In the genomic region with DNA sequence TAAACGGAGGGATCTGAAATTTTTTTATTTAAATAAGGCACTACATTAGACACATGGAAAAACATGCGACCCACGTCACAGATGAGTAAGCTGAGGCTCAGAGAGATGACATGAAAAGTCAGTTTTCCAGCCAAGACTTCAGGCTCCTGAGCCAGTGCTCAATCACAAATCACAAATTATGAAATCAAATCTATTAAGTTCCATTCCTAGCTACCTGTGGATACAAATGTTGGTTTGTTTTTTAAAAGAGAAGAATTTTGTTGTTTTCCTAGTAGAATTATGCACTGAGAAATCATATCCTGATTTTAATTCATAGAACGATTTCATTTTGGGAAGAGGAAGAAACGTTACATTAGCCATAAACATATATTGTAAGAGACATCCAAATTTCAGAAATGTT, we compare ENCODE assay signal across 18 cellular contexts.
A peak's percentile ranks its signal among the peaks of the same experiment; 100 is the strongest.
DNase-seq lines count a peak whose midpoint lies in the region; ATAC-seq and TF ChIP-seq lines count a peak whose summit lies in the region.
"Had no signal": no experiment of that assay in that cellular context is flagged by ENCODE, and none has a peak within 500 bp of the region (broad histone marks: within the 10 kb centered on the region; RNA-seq: fewer than 3 reads in every experiment).

No MANE protein-coding gene starts in this region.

- H3K36me3 ChIP-seq in SK-N-SH (replicated peaks in 1 of 2; ENCODE audit: control insufficient read depth in 1 of 2, insufficient read depth in 2 of 2, low read length in 1 of 2) (peaks cover 2 to 10% of the 10 kb centered on the region in 2 experiments), RWPE2 (ENCODE audit: low read depth) (no peaks in the 10 kb centered on the region), left lung (no peaks in the 10 kb centered on the region)

- no peak overlapping the region for H3K9ac ChIP-seq in SK-N-SH
- H3K9ac ChIP-seq: BLaER1 treated with 17β-estradiol and CSF1 and Interleukin-3, amounts not matched to agents 10 nM and 100 nM had no signal

- no peaks in the 10 kb centered on the region for H3K9me3 Mint-ChIP-seq in nephron
- H3K9me3 Mint-ChIP-seq in activated naive CD4-positive, alpha-beta T cell treated with anti-CD3 and anti-CD28 coated beads for 36 hours = no peaks in the 10 kb centered on the region
- H3K9me3 Mint-ChIP-seq: GM23338, IgD-negative memory B cell had no signal

- TF ChIP-seq RAD21 in SK-N-SH (IDR thresholded peaks at IDR 0.05; ENCODE audit: low read length) = no peak

- TF ChIP-seq CTCF in SK-N-SH (IDR thresholded peaks at IDR 0.05) (no peak), RWPE2 (IDR thresholded peaks at IDR 0.05; ENCODE audit: poor library complexity, severe bottlenecking) (no peak), foreskin keratinocyte (conservative IDR thresholded peaks at IDR 0.05) (no peak), nephron (IDR thresholded peaks at IDR 0.05; ENCODE audit: unreplicated experiment in 3 of 3) (no peak), foreskin fibroblast (IDR thresholded peaks at IDR 0.05; ENCODE audit: low read depth, low read length) (no peak), left lung (IDR thresholded peaks at IDR 0.05) (no peak)

- H3K27me3 ChIP-seq in SK-N-SH (ENCODE audit: insufficient read depth) (no peaks in the 10 kb centered on the region), RWPE2 (ENCODE audit: insufficient read depth, poor library complexity, severe bottlenecking) (no peaks in the 10 kb centered on the region), foreskin keratinocyte (no peaks in the 10 kb centered on the region), left lung (no peaks in the 10 kb centered on the region)
- H3K27me3 ChIP-seq: BLaER1 treated with 17β-estradiol and CSF1 and Interleukin-3, amounts not matched to agents 10 nM and 100 nM had no signal

- H3K27me3 Mint-ChIP-seq in nephron (ENCODE audit: low read depth) = no peaks in the 10 kb centered on the region
- H3K27me3 Mint-ChIP-seq in activated naive CD4-positive, alpha-beta T cell treated with anti-CD3 and anti-CD28 coated beads for 36 hours (ENCODE audit: low read depth) = no peaks in the 10 kb centered on the region
- H3K27me3 Mint-ChIP-seq: B cell; CD4-positive, CD25-positive, alpha-beta regulatory T cell; CD8-positive, alpha-beta memory T cell; IgD-negative memory B cell had no signal

- H3K4me1 ChIP-seq in SK-N-SH (ENCODE audit: control insufficient read depth in 1 of 2, insufficient read depth in 2 of 2, low read depth in 1 of 2, low read length in 1 of 2) (peaks cover 0 to 18% of the 10 kb centered on the region in 2 experiments; a peak in 2 of 4 replicates), RWPE2 (ENCODE audit: insufficient read depth, poor library complexity, severe bottlenecking) (peaks cover 32% of the 10 kb centered on the region), foreskin keratinocyte (peaks cover 20% of the 10 kb centered on the region), left lung (peaks cover 0 to 3% of the 10 kb centered on the region in 2 donors)
- H3K4me1 ChIP-seq: BLaER1 treated with 17β-estradiol and CSF1 and Interleukin-3, amounts not matched to agents 10 nM and 100 nM had no signal

- H3K4me3 ChIP-seq in SK-N-SH (ENCODE audit: low read depth in 2 of 2, low read length in 1 of 2) (no peak overlapping the region), RWPE2 (ENCODE audit: severe bottlenecking) (no peak overlapping the region), foreskin fibroblast (ENCODE audit: low read depth in 1 of 2, low read length in 2 of 2) (no peak overlapping the region), left lung (no peak overlapping the region)
- H3K4me3 ChIP-seq: BLaER1 treated with 17β-estradiol and CSF1 and Interleukin-3, amounts not matched to agents 10 nM and 100 nM; GM23338 had no signal

- no peaks in the 10 kb centered on the region for H3K79me2 ChIP-seq in SK-N-SH (ENCODE audit: insufficient read depth)

- CTCF ChIA-PET in SK-N-SH (lab: Yijun Ruan, JAX) = no interaction called here
- CTCF ChIA-PET in activated naive CD4-positive, alpha-beta T cell treated with anti-CD3 and anti-CD28 coated beads for 36 hours (lab: Charles Lee) = interaction anchor here (0.6 to 1.6 kb wide), 2 partner anchors 10 to 323 kb away, joined by 3 to 4 read pairs; no protein-coding TSS in a partner anchor

- H3K9me2 ChIP-seq in SK-N-SH = no peaks in the 10 kb centered on the region

- POLR2A ChIA-PET in SK-N-SH (lab: Yijun Ruan, JAX) = no interaction called here

- no peak for ATAC-seq in SK-N-SH treated with all-trans-retinoic acid at 6 μM for 48 hours
- no peak for ATAC-seq in RWPE2 (ENCODE audit: low read depth)
- ATAC-seq in foreskin keratinocyte = no peak
- ATAC-seq in left lung = no peak
- ATAC-seq: GM23338 had no signal

- H3K4me3 Mint-ChIP-seq in nephron = no peak overlapping the region
- no peak overlapping the region for H3K4me3 Mint-ChIP-seq in activated naive CD4-positive, alpha-beta T cell treated with anti-CD3 and anti-CD28 coated beads for 36 hours
- H3K4me3 Mint-ChIP-seq: B cell; CD4-positive, CD25-positive, alpha-beta regulatory T cell; CD8-positive, alpha-beta memory T cell; GM23338; IgD-negative memory B cell had no signal

- 90% methylated on average over 5 of the region's 5 CpGs for WGBS in SK-N-SH (ENCODE audit: low lambda C conversion rate)

- no peaks in the 10 kb centered on the region for H4K20me1 ChIP-seq in SK-N-SH (ENCODE audit: insufficient read depth)

- peak overlapping the region in 2 of 3 experiments; percentile 5 to 14 for H3K27ac Mint-ChIP-seq in nephron
- no peak overlapping the region for H3K27ac Mint-ChIP-seq in activated naive CD4-positive, alpha-beta T cell treated with anti-CD3 and anti-CD28 coated beads for 36 hours
- H3K27ac Mint-ChIP-seq: B cell; CD4-positive, CD25-positive, alpha-beta regulatory T cell; CD8-positive, alpha-beta memory T cell; GM23338; IgD-negative memory B cell had no signal

- H3F3A ChIP-seq in SK-N-SH (replicated peaks; ENCODE audit: insufficient read depth) = peaks cover 8% of the 10 kb centered on the region

- no peak overlapping the region for H3K4me2 ChIP-seq in SK-N-SH
- H3K4me2 ChIP-seq: BLaER1 treated with 17β-estradiol and CSF1 and Interleukin-3, amounts not matched to agents 10 nM and 100 nM; GM23338 had no signal

- TF ChIP-seq EP300 in SK-N-SH (IDR thresholded peaks at IDR 0.05; ENCODE audit: borderline replicate concordance in 1 of 2, low read depth in 1 of 2, low read length in 1 of 2) = no peak

- H3K27ac ChIP-seq in SK-N-SH (ENCODE audit: low read depth in 2 of 2, low read length in 1 of 2) (peak overlapping the region; percentile 71 to 81), RWPE2 (ENCODE audit: poor library complexity, severe bottlenecking) (peak overlapping the region; percentile 26), foreskin keratinocyte (peak overlapping the region; percentile 14), left lung (no peak overlapping the region)
- H3K27ac ChIP-seq: 22Rv1; BLaER1 treated with 17β-estradiol and CSF1 and Interleukin-3, amounts not matched to agents 10 nM and 100 nM; HL-60 had no signal

- DNase-seq in SK-N-SH (no peak), RWPE2 (ENCODE audit: low spot score) (no peak), foreskin keratinocyte (no peak), foreskin fibroblast (no peak), left lung (no peak)
- no peak for DNase-seq in activated naive CD4-positive, alpha-beta T cell treated with anti-CD3 and anti-CD28 coated beads for 36 hours
- DNase-seq: CD4-positive, CD25-positive, alpha-beta regulatory T cell; CD8-positive, alpha-beta memory T cell; COR-L47; DMS 273 treated with DMSO at 0.1 percent for 48 hours had no signal

- peaks cover 10% of the 10 kb centered on the region for H3K4me1 Mint-ChIP-seq in nephron
- no peaks in the 10 kb centered on the region for H3K4me1 Mint-ChIP-seq in activated naive CD4-positive, alpha-beta T cell treated with anti-CD3 and anti-CD28 coated beads for 36 hours (ENCODE audit: low read depth)
- H3K4me1 Mint-ChIP-seq: B cell; CD4-positive, CD25-positive, alpha-beta regulatory T cell; CD8-positive, alpha-beta memory T cell; IgD-negative memory B cell had no signal

- H3K9me3 ChIP-seq in SK-N-SH = no peaks in the 10 kb centered on the region
- H3K9me3 ChIP-seq in RWPE2 (ENCODE audit: severe bottlenecking) = no peaks in the 10 kb centered on the region
- H3K9me3 ChIP-seq in left lung = no peaks in the 10 kb centered on the region
- H3K9me3 ChIP-seq: BLaER1 treated with 17β-estradiol and CSF1 and Interleukin-3, amounts not matched to agents 10 nM and 100 nM had no signal

- intact Hi-C loops in activated naive CD4-positive, alpha-beta T cell treated with anti-CD3 and anti-CD28 coated beads for 36 hours (cut with micrococcal nuclease) = no loop called here
- intact Hi-C loops in left lung (cut with DNase I) = no loop called here

- H2AFZ ChIP-seq in SK-N-SH (ENCODE audit: low read depth) = no peak overlapping the region
- H2AFZ ChIP-seq: GM23338 had no signal

- peaks cover 5% of the 10 kb centered on the region for H3K36me3 Mint-ChIP-seq in nephron (ENCODE audit: low read depth)
- no peaks in the 10 kb centered on the region for H3K36me3 Mint-ChIP-seq in activated naive CD4-positive, alpha-beta T cell treated with anti-CD3 and anti-CD28 coated beads for 36 hours (ENCODE audit: low read depth)
- H3K36me3 Mint-ChIP-seq: CD4-positive, CD25-positive, alpha-beta regulatory T cell; CD8-positive, alpha-beta memory T cell had no signal

TF ChIP-seq in SK-N-SH, 30 proteins besides CTCF, POLR2A, EP300 and RAD21 (continues in another document):
- TF ChIP-seq, protein P1, sequence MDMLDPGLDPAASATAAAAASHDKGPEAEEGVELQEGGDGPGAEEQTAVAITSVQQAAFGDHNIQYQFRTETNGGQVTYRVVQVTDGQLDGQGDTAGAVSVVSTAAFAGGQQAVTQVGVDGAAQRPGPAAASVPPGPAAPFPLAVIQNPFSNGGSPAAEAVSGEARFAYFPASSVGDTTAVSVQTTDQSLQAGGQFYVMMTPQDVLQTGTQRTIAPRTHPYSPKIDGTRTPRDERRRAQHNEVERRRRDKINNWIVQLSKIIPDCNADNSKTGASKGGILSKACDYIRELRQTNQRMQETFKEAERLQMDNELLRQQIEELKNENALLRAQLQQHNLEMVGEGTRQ (IDR thresholded peaks at IDR 0.05; ENCODE audit: borderline replicate concordance, low read depth, low read length) = no peak
- TF ChIP-seq SMC3 (IDR thresholded peaks at IDR 0.05; ENCODE audit: low read depth, low read length) (no peak), FOXM1 (IDR thresholded peaks at IDR 0.05; ENCODE audit: low read depth) (no peak)

TF ChIP-seq in SK-N-SH treated with all-trans-retinoic acid at 6 μM for 48 hours, 23 proteins besides CTCF, POLR2A, EP300 and RAD21:
- TF ChIP-seq ZNF8 (CRISPR knock-in tag; IDR thresholded peaks at IDR 0.05) = no peak
- no peak for TF ChIP-seq PPARA (CRISPR knock-in tag; IDR thresholded peaks at IDR 0.05; ENCODE audit: borderline replicate concordance)

Comparison
In these comparisons a context has a peak if more than half of its experiments do, and no peak if none do; other contexts are left out.
1. H3K27ac ChIP-seq: peak in SK-N-SH (2 of 2), RWPE2 (single experiment) and foreskin keratinocyte (single experiment); none in left lung (0 of 2).